In the genomic region with DNA sequence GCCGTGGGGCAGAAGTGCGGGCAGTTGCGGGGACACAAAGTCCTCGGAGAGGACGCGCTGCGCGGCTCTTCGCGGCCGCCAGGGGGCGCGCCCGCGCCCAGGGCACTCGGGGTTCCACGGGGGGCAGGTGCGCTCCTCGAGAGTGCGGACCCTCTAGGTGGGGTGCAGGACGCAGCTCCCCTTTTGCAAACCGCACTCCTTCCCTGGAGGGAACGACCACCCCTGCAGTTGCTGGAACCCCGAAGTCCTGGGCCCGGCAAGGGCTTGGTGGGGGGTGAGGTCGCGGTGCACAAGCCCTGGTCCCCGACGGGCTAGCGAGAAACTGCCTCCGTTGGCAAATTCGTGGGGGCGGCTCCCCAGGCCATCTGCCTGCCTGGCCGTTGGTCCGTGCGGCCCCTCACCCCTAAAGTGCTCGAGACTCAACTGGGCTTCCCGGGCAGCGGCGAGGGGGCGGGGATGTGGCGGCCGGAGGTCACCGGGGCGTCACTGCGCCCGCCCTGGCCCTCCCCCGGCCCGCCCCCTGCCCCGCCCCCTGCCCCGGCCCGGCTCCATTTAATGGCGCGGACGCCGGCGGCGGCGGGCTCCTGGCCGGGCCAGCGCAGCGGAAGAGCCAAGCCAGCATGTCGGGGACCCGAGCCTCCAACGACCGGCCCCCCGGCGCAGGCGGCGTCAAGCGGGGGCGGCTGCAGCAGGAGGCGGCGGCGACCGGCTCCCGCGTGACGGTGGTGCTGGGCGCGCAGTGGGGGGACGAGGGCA, we compare ENCODE assay signal across 1 cellular context.
TF ChIP-seq lines count a peak whose summit lies in the region.

Gene ADSS1, plus strand, starts transcription at position 579 of the 756 bp plus-strand sequence. Its CDS starts 42 bp downstream, at position 621.

TF ChIP-seq in H1, 55 proteins besides CTCF, POLR2A, EP300 and RAD21 (continued from another document):
- TF ChIP-seq CHD2 (IDR thresholded peaks at IDR 0.05; ENCODE audit: low read length) (no peak), TAF1 (IDR thresholded peaks at IDR 0.05; ENCODE audit: low read depth, low read length) (peak; percentile 47), TCF12 (IDR thresholded peaks at IDR 0.05; ENCODE audit: low read depth, low read length) (no peak), HDAC2 (IDR thresholded peaks at IDR 0.05; ENCODE audit: borderline replicate concordance in 1 of 2, low read depth in 2 of 2, low read length in 2 of 2) (0 out of 4 replicates have a peak, but pooled peaks of 1 of the 2 experiments have one; percentile 55), SP4 (IDR thresholded peaks at IDR 0.05; ENCODE audit: low read length) (0 out of 2 replicates have a peak, but pooled peaks have one; percentile 39), RBBP5 (IDR thresholded peaks at IDR 0.05; ENCODE audit: borderline replicate concordance, low read depth, low read length) (0 out of 2 replicates have a peak, but pooled peaks have one; percentile 56), KDM1A (IDR thresholded peaks at IDR 0.05; ENCODE audit: borderline replicate concordance, low read length) (peak; percentile 85; the same call in 1 of the 2 replicates), GABPA (IDR thresholded peaks at IDR 0.05; ENCODE audit: borderline replicate concordance, insufficient read depth, low read length) (peak; percentile 78; the same call in 1 of the 2 replicates), ASH2L (IDR thresholded peaks at IDR 0.05; ENCODE audit: low read length) (peak; percentile 86), TAF7 (optimal IDR thresholded peaks at IDR 0.05; ENCODE audit: borderline replicate concordance, low read depth, low read length) (peak; percentile 32), CREB1 (IDR thresholded peaks at IDR 0.05) (0 out of 2 replicates have a peak, but pooled peaks have one; percentile 16), BACH1 (IDR thresholded peaks at IDR 0.05; ENCODE audit: low read length) (peak; percentile 65), PHF8 (conservative IDR thresholded peaks at IDR 0.05; ENCODE audit: low read depth, low read length) (peak; percentile 76), ATF2 (IDR thresholded peaks at IDR 0.05; ENCODE audit: low read length) (0 out of 2 replicates have a peak, but pooled peaks have one; percentile 36)
